2 cellular contexts compared by ENCODE assay signal in the genomic region with DNA sequence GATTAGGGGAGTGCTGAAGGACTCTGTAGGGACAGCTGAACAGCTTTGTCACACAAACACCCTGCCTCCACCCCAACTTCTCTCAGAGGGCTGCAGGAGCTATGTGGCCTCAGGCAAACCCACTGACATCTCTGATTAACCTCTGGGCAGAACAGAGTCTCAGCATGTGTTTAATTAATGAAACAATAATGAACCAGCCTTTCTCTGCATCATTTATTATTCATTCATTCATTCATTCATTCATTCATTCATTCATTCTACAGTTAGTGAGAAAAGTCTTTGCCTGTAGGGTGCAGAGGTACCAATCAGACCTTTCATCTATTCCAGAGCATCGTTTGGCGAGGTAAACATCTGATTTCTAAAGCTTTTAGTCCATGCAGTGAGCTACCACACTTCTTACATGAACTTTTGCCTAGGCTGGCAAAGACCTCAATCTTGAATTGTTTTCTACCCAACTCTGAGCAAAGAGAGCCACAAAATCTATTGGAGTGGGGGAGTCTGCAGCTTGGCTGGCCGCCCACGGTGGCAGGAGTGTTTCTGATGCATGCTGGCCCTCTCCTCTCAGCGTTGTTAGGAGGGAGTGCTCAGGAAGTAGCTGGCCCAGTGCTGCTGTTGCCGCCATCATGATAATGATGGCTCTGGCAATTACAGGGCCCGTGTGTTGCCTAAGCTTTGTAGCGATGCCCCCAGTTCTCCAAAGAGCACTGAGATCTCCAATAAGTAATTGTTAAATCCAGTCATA.
TF ChIP-seq lines count a peak whose summit lies in the region.

No MANE protein-coding gene starts in this region.

TF ChIP-seq in IMR-90, 13 proteins besides CTCF, POLR2A, EP300 and RAD21:
- TF ChIP-seq, protein P1, sequence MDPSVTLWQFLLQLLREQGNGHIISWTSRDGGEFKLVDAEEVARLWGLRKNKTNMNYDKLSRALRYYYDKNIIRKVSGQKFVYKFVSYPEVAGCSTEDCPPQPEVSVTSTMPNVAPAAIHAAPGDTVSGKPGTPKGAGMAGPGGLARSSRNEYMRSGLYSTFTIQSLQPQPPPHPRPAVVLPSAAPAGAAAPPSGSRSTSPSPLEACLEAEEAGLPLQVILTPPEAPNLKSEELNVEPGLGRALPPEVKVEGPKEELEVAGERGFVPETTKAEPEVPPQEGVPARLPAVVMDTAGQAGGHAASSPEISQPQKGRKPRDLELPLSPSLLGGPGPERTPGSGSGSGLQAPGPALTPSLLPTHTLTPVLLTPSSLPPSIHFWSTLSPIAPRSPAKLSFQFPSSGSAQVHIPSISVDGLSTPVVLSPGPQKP (IDR thresholded peaks at IDR 0.05; ENCODE audit: borderline replicate concordance, low read depth, low read length) = no peak
- TF ChIP-seq CEBPB (IDR thresholded peaks at IDR 0.05; ENCODE audit: low read depth, low read length) = no peak
- TF ChIP-seq MXI1 (IDR thresholded peaks at IDR 0.05; ENCODE audit: borderline replicate concordance, low read depth, low read length) = no peak
- no peak for TF ChIP-seq NFE2L2 (IDR thresholded peaks at IDR 0.05; ENCODE audit: low read depth, low read length)
- TF ChIP-seq RFX5 (IDR thresholded peaks at IDR 0.05; ENCODE audit: low read depth, low read length) = no peak
- no peak for TF ChIP-seq USF2 (IDR thresholded peaks at IDR 0.05; ENCODE audit: low read depth, low read length)
- TF ChIP-seq MAZ (IDR thresholded peaks at IDR 0.05; ENCODE audit: borderline replicate concordance, low read depth, low read length) = no peak
- no peak for TF ChIP-seq CHD1 (IDR thresholded peaks at IDR 0.05; ENCODE audit: low read depth, low read length)
- TF ChIP-seq SMC3 (IDR thresholded peaks at IDR 0.05; ENCODE audit: low read depth, low read length) = no peak
- TF ChIP-seq MAFK (IDR thresholded peaks at IDR 0.05; ENCODE audit: low read depth, low read length) = no peak
- no peak for TF ChIP-seq RCOR1 (IDR thresholded peaks at IDR 0.05; ENCODE audit: insufficient replicate concordance, low read length)
- TF ChIP-seq FOS (IDR thresholded peaks at IDR 0.05; ENCODE audit: low read depth, low read length) = no peak
- no peak for TF ChIP-seq BHLHE40 (IDR thresholded peaks at IDR 0.05; ENCODE audit: low read depth, low read length)

TF ChIP-seq in K562, 482 proteins besides CTCF, POLR2A, EP300 and RAD21:
- no peak for TF ChIP-seq ZNF212 (CRISPR knock-in tag; IDR thresholded peaks at IDR 0.05)
- peak; percentile 82 for TF ChIP-seq ZNF24 (IDR thresholded peaks at IDR 0.05)
